Comparison of ENCODE assay signal across 13 cellular contexts in the genomic region with DNA sequence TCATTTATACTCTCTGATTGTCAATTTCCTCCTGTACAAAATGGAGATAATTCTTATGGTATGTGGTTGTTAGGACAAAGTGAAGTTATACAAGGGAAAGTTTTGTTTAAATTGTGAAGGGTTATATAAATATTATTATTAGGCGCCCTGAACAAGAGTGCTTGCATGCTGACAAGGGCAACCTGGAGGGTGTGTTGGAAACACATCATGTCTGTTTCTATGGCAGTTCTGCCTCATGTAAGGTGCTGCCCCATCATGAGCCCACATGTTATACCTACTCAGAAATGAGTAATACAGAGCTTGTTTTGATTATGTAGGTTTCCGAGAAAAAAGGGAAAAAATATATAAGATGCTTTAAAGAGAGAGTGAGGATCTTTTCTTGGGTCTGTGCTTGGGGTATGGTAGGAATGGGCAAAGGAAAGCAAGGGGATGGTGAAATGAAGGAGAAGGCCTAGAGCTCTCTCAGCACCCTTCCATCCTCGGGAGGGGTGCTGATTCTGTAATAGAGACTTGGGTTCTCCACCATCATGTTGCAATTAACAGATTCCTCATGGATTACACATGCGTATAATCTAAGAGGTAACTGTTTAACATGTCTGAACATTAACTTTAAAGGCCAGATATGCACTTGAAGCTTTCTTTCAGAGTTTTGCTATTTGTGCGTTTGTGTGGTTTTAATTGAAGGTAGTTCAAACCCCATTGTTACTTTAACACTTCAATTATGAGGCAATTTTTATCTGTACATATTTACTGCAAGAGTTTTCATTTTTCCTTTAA. TPM values are rescaled to one million over a fixed set of nuclear protein-coding genes. Genes with fewer than 3 reads are reported as not detected.
A peak's percentile ranks its signal among the peaks of the same experiment; 100 is the strongest.
DNase-seq lines count a peak whose midpoint lies in the region; ATAC-seq, FAIRE-seq and TF ChIP-seq lines count a peak whose summit lies in the region.
"Not testable (repeated sequence)": the region's sequence is repeated elsewhere in the genome, so short reads cannot be mapped to it uniquely, and the experiment has no call there.
"Had no signal": no experiment of that assay in that cellular context is flagged by ENCODE, and none has a peak within 500 bp of the region (broad histone marks: within the 10 kb centered on the region; RNA-seq: fewer than 3 reads in every experiment).

No MANE protein-coding gene starts in this region.

- FAIRE-seq in GM19239 (lab: Jason Lieb, UNC): peak; percentile 81

- H3K4me1 Mint-ChIP-seq in activated CD8-positive, alpha-beta T cell treated with anti-CD3 and anti-CD28 coated beads for 36 hours (ENCODE audit: low read depth): peaks cover 20% of the 10 kb centered on the region
- H3K4me1 Mint-ChIP-seq in dendritic cell treated with granulocyte-macrophage colony-stimulating factor and Interleukin-4, amounts not matched to agents 40 ng/mL and 50 ng/mL, for 4 days (ENCODE audit: low read depth): peaks cover 34% of the 10 kb centered on the region
- H3K4me1 Mint-ChIP-seq in memory B cell: not testable (repeated sequence)
- peaks cover 10 to 15% of the 10 kb centered on the region in 2 donors for H3K4me1 Mint-ChIP-seq in stimulated activated naive B cell treated with anti-CD40 and anti-IgM and Interleukin-4, amounts not matched to agents 10 μg/mL and 1 μg/mL and 100 μg/mL, for 72 hours

- intact Hi-C loops in activated CD8-positive, alpha-beta T cell treated with anti-CD3 and anti-CD28 coated beads for 36 hours (cut with micrococcal nuclease); dendritic cell treated with granulocyte-macrophage colony-stimulating factor and Interleukin-4, amounts not matched to agents 40 ng/mL and 50 ng/mL, for 4 days (cut with micrococcal nuclease): not testable (repeated sequence)

- CTCF ChIA-PET in RWPE1 (lab: Yijun Ruan, JAX): interaction anchor here (0.7 kb wide), 1 partner anchor 94 kb away, joined by 3 read pairs; no protein-coding TSS in a partner anchor
- CTCF ChIA-PET in activated CD8-positive, alpha-beta T cell treated with anti-CD3 and anti-CD28 coated beads for 36 hours (lab: Charles Lee): not testable (repeated sequence)

- POLR2A ChIA-PET in RWPE1 (lab: Yijun Ruan, JAX; ENCODE audit: low non-redundant PET); activated CD8-positive, alpha-beta T cell treated with anti-CD3 and anti-CD28 coated beads for 36 hours (lab: Charles Lee): not testable (repeated sequence)

- peak; percentile 10 for DNase-seq in ACHN
- DNase-seq in GM19239 (ENCODE audit: insufficient read length, low spot score); activated naive CD4-positive, alpha-beta T cell treated with anti-CD3 and anti-CD28 coated beads, Interleukin-2, amount 50 U/mL, for 72 hours (ENCODE audit: low spot score in 2 of 2); memory B cell (ENCODE audit: low spot score in 2 of 2): not testable (repeated sequence)
- DNase-seq in RWPE1 (ENCODE audit: low spot score): peak; percentile 5
- peak; percentile 46 for DNase-seq in activated CD8-positive, alpha-beta T cell treated with anti-CD3 and anti-CD28 coated beads for 36 hours
- peak; percentile 5 for DNase-seq in stimulated activated naive B cell treated with anti-CD40 and anti-IgM and Interleukin-4, amounts not matched to agents 10 μg/mL and 1 μg/mL and 100 μg/mL, for 72 hours

- peak; percentile 71 for ATAC-seq in activated CD8-positive, alpha-beta T cell treated with anti-CD3 and anti-CD28 coated beads for 36 hours
- ATAC-seq in activated naive CD4-positive, alpha-beta T cell treated with anti-CD3 and anti-CD28 coated beads, Interleukin-2, amount 50 U/mL, for 72 hours: peak; percentile 85 to 87
- ATAC-seq in memory B cell (ENCODE audit: low read depth): not testable (repeated sequence)
- peak; percentile 63 to 72 for ATAC-seq in stimulated activated naive B cell treated with anti-CD40 and anti-IgM and Interleukin-4, amounts not matched to agents 10 μg/mL and 1 μg/mL and 100 μg/mL, for 72 hours (replicated peaks)

- H3K4me3 Mint-ChIP-seq in activated CD8-positive, alpha-beta T cell treated with anti-CD3 and anti-CD28 coated beads for 36 hours; dendritic cell treated with granulocyte-macrophage colony-stimulating factor and Interleukin-4, amounts not matched to agents 40 ng/mL and 50 ng/mL, for 4 days; memory B cell; stimulated activated naive B cell treated with anti-CD40 and anti-IgM and Interleukin-4, amounts not matched to agents 10 μg/mL and 1 μg/mL and 100 μg/mL, for 72 hours: not testable (repeated sequence)

- not testable (repeated sequence) for TF ChIP-seq CTCF in RWPE1 (conservative IDR thresholded peaks at IDR 0.05; ENCODE audit: low read depth); activated CD8-positive, alpha-beta T cell treated with anti-CD3 and anti-CD28 coated beads for 36 hours (IDR thresholded peaks at IDR 0.05)

- peak overlapping the region; percentile 49 for H3K27ac Mint-ChIP-seq in activated CD8-positive, alpha-beta T cell treated with anti-CD3 and anti-CD28 coated beads for 36 hours
- H3K27ac Mint-ChIP-seq in activated naive CD4-positive, alpha-beta T cell treated with anti-CD3 and anti-CD28 coated beads, Interleukin-2, amount 50 U/mL, for 72 hours: peak overlapping the region in 1 of 2 donors; percentile 69
- peak overlapping the region; percentile 52 for H3K27ac Mint-ChIP-seq in dendritic cell treated with granulocyte-macrophage colony-stimulating factor and Interleukin-4, amounts not matched to agents 40 ng/mL and 50 ng/mL, for 4 days
- H3K27ac Mint-ChIP-seq in memory B cell: peak overlapping the region; percentile 60
- peak overlapping the region; percentile 44 for H3K27ac Mint-ChIP-seq in stimulated activated naive B cell treated with anti-CD40 and anti-IgM and Interleukin-4, amounts not matched to agents 10 μg/mL and 1 μg/mL and 100 μg/mL, for 72 hours

- H3K9me3 Mint-ChIP-seq in activated CD8-positive, alpha-beta T cell treated with anti-CD3 and anti-CD28 coated beads for 36 hours; activated naive CD4-positive, alpha-beta T cell treated with anti-CD3 and anti-CD28 coated beads, Interleukin-2, amount 50 U/mL, for 72 hours; dendritic cell treated with granulocyte-macrophage colony-stimulating factor and Interleukin-4, amounts not matched to agents 40 ng/mL and 50 ng/mL, for 4 days; memory B cell; stimulated activated naive B cell treated with anti-CD40 and anti-IgM and Interleukin-4, amounts not matched to agents 10 μg/mL and 1 μg/mL and 100 μg/mL, for 72 hours: not testable (repeated sequence)

- not testable (repeated sequence) for H3K36me3 Mint-ChIP-seq in activated CD8-positive, alpha-beta T cell treated with anti-CD3 and anti-CD28 coated beads for 36 hours (ENCODE audit: low read depth); activated naive CD4-positive, alpha-beta T cell treated with anti-CD3 and anti-CD28 coated beads, Interleukin-2, amount 50 U/mL, for 72 hours; dendritic cell treated with granulocyte-macrophage colony-stimulating factor and Interleukin-4, amounts not matched to agents 40 ng/mL and 50 ng/mL, for 4 days (ENCODE audit: low read depth); memory B cell; stimulated activated naive B cell treated with anti-CD40 and anti-IgM and Interleukin-4, amounts not matched to agents 10 μg/mL and 1 μg/mL and 100 μg/mL, for 72 hours

- in situ Hi-C loops in ACHN (cut with HindIII; ENCODE audit: low pct_ligation_motif_present, low pct_unique_long_range_greater_than_20kb, low sequenced_read_pairs): not testable (repeated sequence)

- not testable (repeated sequence) for H3K27me3 Mint-ChIP-seq in activated CD8-positive, alpha-beta T cell treated with anti-CD3 and anti-CD28 coated beads for 36 hours; dendritic cell treated with granulocyte-macrophage colony-stimulating factor and Interleukin-4, amounts not matched to agents 40 ng/mL and 50 ng/mL, for 4 days; memory B cell; stimulated activated naive B cell treated with anti-CD40 and anti-IgM and Interleukin-4, amounts not matched to agents 10 μg/mL and 1 μg/mL and 100 μg/mL, for 72 hours

- H3K27ac ChIP-seq in RWPE1: not testable (repeated sequence)

RNA-seq across cellular contexts. Expression of a gene that starts 33.4 kb away (rescaled TPM):
- 1 to 10 TPM; 2.1 to 2.6 TPM for total RNA-seq in activated CD8-positive, alpha-beta T cell treated with anti-CD3 and anti-CD28 coated beads for 36 hours
- total RNA-seq in activated naive CD4-positive, alpha-beta T cell treated with anti-CD3 and anti-CD28 coated beads, Interleukin-2, amount 50 U/mL, for 72 hours: 1 to 10 TPM; 1.4 to 2.6 TPM

RNA-seq across cellular contexts. Expression of a gene that starts 43.8 kb away (rescaled TPM):
- under 1 TPM; 0.63 to 0.95 TPM for total RNA-seq in activated CD8-positive, alpha-beta T cell treated with anti-CD3 and anti-CD28 coated beads for 36 hours
- total RNA-seq in activated naive CD4-positive, alpha-beta T cell treated with anti-CD3 and anti-CD28 coated beads, Interleukin-2, amount 50 U/mL, for 72 hours: under 1 TPM in 1 of 2 donors, not detected in 1; 0.14 TPM
- total RNA-seq: astrocyte, H1, HFFc6, M059J, mesothelial cell of epicardium had no signal
